10 cellular contexts compared by ENCODE assay signal in genomic region chr1:1065940-1066304, GRCh38. TPM values are rescaled to one million over a fixed set of nuclear protein-coding genes. Genes with fewer than 3 reads are reported as not detected.
DNase-seq lines count a peak whose midpoint lies in the region; ATAC-seq and TF ChIP-seq lines count a peak whose summit lies in the region.
"Not testable (repeated sequence)": the region's sequence is repeated elsewhere in the genome, so short reads cannot be mapped to it uniquely, and the experiment has no call there.
"Had no signal": no experiment of that assay in that cellular context is flagged by ENCODE, and none has a peak within 500 bp of the region (broad histone marks: within the 10 kb centered on the region; RNA-seq: fewer than 3 reads in every experiment).

No MANE protein-coding gene starts in this region.

- in situ Hi-C loops in Panc1 (cut with HindIII; ENCODE audit: low pct_unique_long_range_greater_than_20kb, low sequenced_read_pairs): not testable (repeated sequence)

- not testable (repeated sequence) for ATAC-seq in CD4-positive, alpha-beta T cell (ENCODE audit: poor library complexity); Panc1; activated T-cell treated with anti-CD3 and anti-CD28 coated beads, Interleukin-2, amount 50 U/mL, for 4 hours; activated naive CD8-positive, alpha-beta T cell treated with anti-CD3 and anti-CD28 coated beads, Interleukin-2, amount 10 ng/mL, durations not matched to agents 7 days and 5 days (ENCODE audit: low read depth)

- not testable (repeated sequence) for H3K36me3 Mint-ChIP-seq in CD4-positive, alpha-beta T cell (ENCODE audit: low read depth); activated CD4-positive, alpha-beta T cell treated with anti-CD3 and anti-CD28 coated beads, Interleukin-2, amount 10 ng/mL, durations not matched to agents 7 days and 5 days (ENCODE audit: low read depth); activated T-cell treated with anti-CD3 and anti-CD28 coated beads, Interleukin-2, amount 50 U/mL, for 4 hours (ENCODE audit: insufficient read depth); activated naive CD8-positive, alpha-beta T cell treated with anti-CD3 and anti-CD28 coated beads, Interleukin-2, amount 10 ng/mL, durations not matched to agents 7 days and 5 days; type B pancreatic cell

- BruUV-seq in Panc1 (replicated peaks; lab: Mats Ljungman, UMichigan): TSS peak; percentile 81

- not testable (repeated sequence) for H3K27ac ChIP-seq in CD4-positive, alpha-beta T cell (ENCODE audit: low read depth, low read length); Panc1 (ENCODE audit: low read length)

- H3K4me1 ChIP-seq in Panc1 (ENCODE audit: control insufficient read depth, insufficient read depth, low read length): peaks cover 27% of the 10 kb centered on the region

- CTCF ChIA-PET in CD4-positive, alpha-beta T cell (lab: Charles Lee): not testable (repeated sequence)
- CTCF ChIA-PET in Panc1 (lab: Charles Lee): interaction anchor here (0.6 kb wide), 1 partner anchor 13 kb away, joined by 3 read pairs; no protein-coding TSS in a partner anchor
- CTCF ChIA-PET in activated CD4-positive, alpha-beta T cell treated with anti-CD3 and anti-CD28 coated beads, Interleukin-2, amount 10 ng/mL, durations not matched to agents 7 days and 5 days (lab: Charles Lee): interaction anchor here (1.0 to 1.5 kb wide), 2 partner anchors 9 to 270 kb away, joined by 3 read pairs; no protein-coding TSS in a partner anchor

- not testable (repeated sequence) for H3K36me3 ChIP-seq in Panc1 (ENCODE audit: control insufficient read depth, insufficient read depth, low read length)

- POLR2A ChIA-PET in CD4-positive, alpha-beta T cell (lab: Charles Lee); Panc1 (lab: Charles Lee); activated CD4-positive, alpha-beta T cell treated with anti-CD3 and anti-CD28 coated beads, Interleukin-2, amount 10 ng/mL, durations not matched to agents 7 days and 5 days (lab: Charles Lee): not testable (repeated sequence)
- POLR2A ChIA-PET in activated naive CD8-positive, alpha-beta T cell treated with anti-CD3 and anti-CD28 coated beads, Interleukin-2, amount 10 ng/mL, durations not matched to agents 7 days and 5 days (lab: Charles Lee): interaction anchor here (1.5 to 5.0 kb wide), 2 partner anchors 26 to 44 kb away, joined by 4 to 46 read pairs; no protein-coding TSS in a partner anchor

- not testable (repeated sequence) for H3K27ac Mint-ChIP-seq in CD4-positive, alpha-beta T cell; type B pancreatic cell
- H3K27ac Mint-ChIP-seq in activated CD4-positive, alpha-beta T cell treated with anti-CD3 and anti-CD28 coated beads, Interleukin-2, amount 10 ng/mL, durations not matched to agents 7 days and 5 days: peak overlapping the region; percentile 57
- peak overlapping the region; percentile 23 for H3K27ac Mint-ChIP-seq in activated naive CD8-positive, alpha-beta T cell treated with anti-CD3 and anti-CD28 coated beads, Interleukin-2, amount 10 ng/mL, durations not matched to agents 7 days and 5 days

- H3K9me3 ChIP-seq in CD4-positive, alpha-beta T cell (ENCODE audit: control insufficient read depth, low read length); Panc1 (ENCODE audit: control insufficient read depth, insufficient read depth, low read depth, low read length): not testable (repeated sequence)

- H3K4me3 ChIP-seq in Panc1 (ENCODE audit: low read depth in 2 of 2, low read length in 2 of 2): not testable (repeated sequence)

- H3K4me1 Mint-ChIP-seq in CD4-positive, alpha-beta T cell (ENCODE audit: low read depth); activated naive CD8-positive, alpha-beta T cell treated with anti-CD3 and anti-CD28 coated beads, Interleukin-2, amount 10 ng/mL, durations not matched to agents 7 days and 5 days; type B pancreatic cell (ENCODE audit: unreplicated experiment): not testable (repeated sequence)
- peaks cover 30% of the 10 kb centered on the region for H3K4me1 Mint-ChIP-seq in activated CD4-positive, alpha-beta T cell treated with anti-CD3 and anti-CD28 coated beads, Interleukin-2, amount 10 ng/mL, durations not matched to agents 7 days and 5 days
- peaks cover 31% of the 10 kb centered on the region for H3K4me1 Mint-ChIP-seq in activated T-cell treated with anti-CD3 and anti-CD28 coated beads, Interleukin-2, amount 50 U/mL, for 4 hours (ENCODE audit: low read depth)

- H3K9me3 Mint-ChIP-seq in CD4-positive, alpha-beta T cell; activated CD4-positive, alpha-beta T cell treated with anti-CD3 and anti-CD28 coated beads, Interleukin-2, amount 10 ng/mL, durations not matched to agents 7 days and 5 days; activated T-cell treated with anti-CD3 and anti-CD28 coated beads, Interleukin-2, amount 50 U/mL, for 4 hours; activated naive CD8-positive, alpha-beta T cell treated with anti-CD3 and anti-CD28 coated beads, Interleukin-2, amount 10 ng/mL, durations not matched to agents 7 days and 5 days; type B pancreatic cell: not testable (repeated sequence)

- not testable (repeated sequence) for DNase-seq in CD4-positive, alpha-beta T cell; Panc1 (ENCODE audit: low read depth, low spot score); activated CD4-positive, alpha-beta T cell treated with anti-CD3 and anti-CD28 coated beads, Interleukin-2, amount 10 ng/mL, durations not matched to agents 7 days and 5 days; activated T-cell treated with anti-CD3 and anti-CD28 coated beads, Interleukin-2, amount 50 U/mL, for 4 hours; activated naive CD8-positive, alpha-beta T cell treated with anti-CD3 and anti-CD28 coated beads, Interleukin-2, amount 10 ng/mL, durations not matched to agents 7 days and 5 days; type B pancreatic cell (ENCODE audit: extremely low spot score, unreplicated experiment)
- DNase-seq in left kidney (ENCODE audit: low read depth, low spot score): peak; percentile 43
- DNase-seq in renal cortical epithelial cell (ENCODE audit: low read depth): peak; percentile 16

- not testable (repeated sequence) for TF ChIP-seq CTCF in CD4-positive, alpha-beta T cell (IDR thresholded peaks at IDR 0.05); Panc1 (IDR thresholded peaks at IDR 0.05); type B pancreatic cell (conservative IDR thresholded peaks at IDR 0.05)

- H3K4me3 Mint-ChIP-seq in CD4-positive, alpha-beta T cell: peak overlapping the region; percentile 27
- not testable (repeated sequence) for H3K4me3 Mint-ChIP-seq in activated CD4-positive, alpha-beta T cell treated with anti-CD3 and anti-CD28 coated beads, Interleukin-2, amount 10 ng/mL, durations not matched to agents 7 days and 5 days; activated naive CD8-positive, alpha-beta T cell treated with anti-CD3 and anti-CD28 coated beads, Interleukin-2, amount 10 ng/mL, durations not matched to agents 7 days and 5 days
- peak overlapping the region; percentile 27 for H3K4me3 Mint-ChIP-seq in activated T-cell treated with anti-CD3 and anti-CD28 coated beads, Interleukin-2, amount 50 U/mL, for 4 hours
- peak overlapping the region; percentile 15 for H3K4me3 Mint-ChIP-seq in type B pancreatic cell

- intact Hi-C loops in CD4-positive, alpha-beta T cell (cut with DNase I, micrococcal nuclease): loop anchor here in 1 of 2 experiments (10.0 kb wide), 1 partner anchor 161 kb away; no protein-coding TSS in a partner anchor
- intact Hi-C loops in Panc1 (cut with micrococcal nuclease; ENCODE audit: unreplicated experiment): loop anchor here (10.0 kb wide), 1 partner anchor 51 kb away; the partner anchor contains the start of gene ISG15

- H3K27me3 Mint-ChIP-seq in CD4-positive, alpha-beta T cell: peaks cover 15% of the 10 kb centered on the region
- not testable (repeated sequence) for H3K27me3 Mint-ChIP-seq in activated CD4-positive, alpha-beta T cell treated with anti-CD3 and anti-CD28 coated beads, Interleukin-2, amount 10 ng/mL, durations not matched to agents 7 days and 5 days; activated T-cell treated with anti-CD3 and anti-CD28 coated beads, Interleukin-2, amount 50 U/mL, for 4 hours (ENCODE audit: low read depth); activated naive CD8-positive, alpha-beta T cell treated with anti-CD3 and anti-CD28 coated beads, Interleukin-2, amount 10 ng/mL, durations not matched to agents 7 days and 5 days
- peaks cover 18% of the 10 kb centered on the region for H3K27me3 Mint-ChIP-seq in type B pancreatic cell

- peaks cover 24% of the 10 kb centered on the region for H3K27me3 ChIP-seq in CD4-positive, alpha-beta T cell (ENCODE audit: control insufficient read depth, insufficient read depth, low read length)
- H3K27me3 ChIP-seq in Panc1 (ENCODE audit: control insufficient read depth, insufficient read depth, low read length): not testable (repeated sequence)

RNA-seq across cellular contexts. Expression of gene RNF223, which starts 8.2 kb away (rescaled TPM):
- total RNA-seq in CD4-positive, alpha-beta T cell: not detected
- total RNA-seq in Panc1 (2021; ENCODE audit: unreplicated experiment) (0.08 TPM), renal cortical epithelial cell (1.0 TPM in 1 of 2 replicates, not detected in the other), type B pancreatic cell (ENCODE audit: low replicate concordance) (1.2 and 2.5 TPM in 2 replicates)
- not detected for polyA plus RNA-seq in Panc1 (2012; ENCODE audit: insufficient read length)
- not detected for total RNA-seq in activated CD4-positive, alpha-beta T cell treated with anti-CD3 and anti-CD28 coated beads, Interleukin-2, amount 10 ng/mL, durations not matched to agents 7 days and 5 days
- under 1 TPM in 1 of 3 donors, not detected in 2; 0.16 TPM for total RNA-seq in activated T-cell treated with anti-CD3 and anti-CD28 coated beads, Interleukin-2, amount 50 U/mL, for 4 hours
- not detected for total RNA-seq in activated naive CD8-positive, alpha-beta T cell treated with anti-CD3 and anti-CD28 coated beads, Interleukin-2, amount 10 ng/mL, durations not matched to agents 7 days and 5 days
- total RNA-seq: HT1080 had no signal
- polyA plus RNA-seq: BJ had no signal

RNA-seq across cellular contexts. Expression of gene AGRN, which starts 46.0 kb away (rescaled TPM):
- total RNA-seq in CD4-positive, alpha-beta T cell: 1 to 10 TPM; 1.5 to 2.0 TPM
- total RNA-seq in Panc1 (2021; ENCODE audit: unreplicated experiment) (153 TPM), renal cortical epithelial cell (353 and 1,083 TPM in 2 replicates), type B pancreatic cell (ENCODE audit: low replicate concordance) (166 and 285 TPM in 2 replicates)
- 160 TPM for polyA plus RNA-seq in Panc1 (2012; ENCODE audit: insufficient read length)
- total RNA-seq in activated CD4-positive, alpha-beta T cell treated with anti-CD3 and anti-CD28 coated beads, Interleukin-2, amount 10 ng/mL, durations not matched to agents 7 days and 5 days: 1 to 10 TPM; 7.4 to 8.3 TPM
- 10 to 100 TPM; 12.0 to 18.0 (median 15.2) TPM for total RNA-seq in activated T-cell treated with anti-CD3 and anti-CD28 coated beads, Interleukin-2, amount 50 U/mL, for 4 hours
- total RNA-seq in activated naive CD8-positive, alpha-beta T cell treated with anti-CD3 and anti-CD28 coated beads, Interleukin-2, amount 10 ng/mL, durations not matched to agents 7 days and 5 days: 10 to 100 TPM; 18.8 to 19.3 TPM

RNA-seq across cellular contexts. Expression of gene C1orf159, which starts 50.0 kb away (rescaled TPM):
- 10 to 100 TPM; 11.1 to 11.3 TPM for total RNA-seq in CD4-positive, alpha-beta T cell
- 28.8 TPM for total RNA-seq in Panc1 (2021; ENCODE audit: unreplicated experiment)
- polyA plus RNA-seq in Panc1 (2012; ENCODE audit: insufficient read length): 25.8 TPM
- 10 to 100 TPM; 18.0 to 22.0 TPM for total RNA-seq in activated CD4-positive, alpha-beta T cell treated with anti-CD3 and anti-CD28 coated beads, Interleukin-2, amount 10 ng/mL, durations not matched to agents 7 days and 5 days
- total RNA-seq in activated T-cell treated with anti-CD3 and anti-CD28 coated beads, Interleukin-2, amount 50 U/mL, for 4 hours: 10 to 100 TPM; 22.3 to 27.6 (median 26.8) TPM
- total RNA-seq in activated naive CD8-positive, alpha-beta T cell treated with anti-CD3 and anti-CD28 coated beads, Interleukin-2, amount 10 ng/mL, durations not matched to agents 7 days and 5 days: 10 to 100 TPM; 22.7 to 23.0 TPM
- total RNA-seq in renal cortical epithelial cell: 8.7 and 9.8 TPM in 2 replicates
- total RNA-seq in type B pancreatic cell (ENCODE audit: low replicate concordance): 20.0 and 21.2 TPM in 2 replicates

RNA-seq across cellular contexts. Expression of gene ISG15, which starts 52.6 kb away (rescaled TPM):
- 10 to 100 TPM; 38.0 to 38.9 TPM for total RNA-seq in CD4-positive, alpha-beta T cell
- total RNA-seq in Panc1 (2021; ENCODE audit: unreplicated experiment) (102 TPM), renal cortical epithelial cell (15.7 and 196 TPM in 2 replicates), type B pancreatic cell (ENCODE audit: low replicate concordance) (20.8 and 34.6 TPM in 2 replicates)
- polyA plus RNA-seq in Panc1 (2012; ENCODE audit: insufficient read length): 82.4 TPM
- total RNA-seq in activated CD4-positive, alpha-beta T cell treated with anti-CD3 and anti-CD28 coated beads, Interleukin-2, amount 10 ng/mL, durations not matched to agents 7 days and 5 days: 100 to 1,000 TPM; 237 to 332 TPM
- 10 to 100 TPM; 22.3 to 23.7 (median 22.9) TPM for total RNA-seq in activated T-cell treated with anti-CD3 and anti-CD28 coated beads, Interleukin-2, amount 50 U/mL, for 4 hours
- 100 to 1,000 TPM; 425 to 457 TPM for total RNA-seq in activated naive CD8-positive, alpha-beta T cell treated with anti-CD3 and anti-CD28 coated beads, Interleukin-2, amount 10 ng/mL, durations not matched to agents 7 days and 5 days
